In the genomic region with DNA sequence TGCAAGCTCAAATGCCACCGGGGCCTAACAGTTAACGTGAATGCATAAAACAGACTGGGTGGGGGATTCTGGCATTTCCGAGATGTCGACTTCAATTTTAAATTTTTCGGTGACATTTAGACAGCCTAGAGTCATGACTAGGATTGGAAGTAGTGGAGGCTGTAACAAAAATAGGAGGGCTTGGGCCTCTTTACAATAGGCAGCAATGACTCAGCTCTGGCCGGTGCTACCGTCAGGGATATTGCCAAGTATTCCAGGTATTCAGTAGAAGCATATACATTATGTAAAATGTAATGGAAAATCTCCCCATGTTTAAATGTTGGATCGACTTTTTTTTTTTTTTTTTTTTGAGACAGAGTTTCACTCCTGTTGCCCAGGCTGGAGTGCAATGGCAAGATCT, we compare ENCODE assay signal across 16 cellular contexts.
"Had no signal": no experiment of that assay in that cellular context is flagged by ENCODE, and none has a peak within 500 bp of the region (broad histone marks: within the 10 kb centered on the region; RNA-seq: fewer than 3 reads in every experiment).

No MANE protein-coding gene starts in this region.

- H3K27me3 ChIP-seq: SJSA1 had no signal

- H3K27ac ChIP-seq: SJSA1 had no signal

- H3K9me3 ChIP-seq: SJSA1 had no signal

- H3K36me3 ChIP-seq: SJSA1 had no signal

- H3K9me3 Mint-ChIP-seq: activated CD8-positive, alpha-beta T cell treated with anti-CD3 and anti-CD28 coated beads for 36 hours; activated naive CD4-positive, alpha-beta T cell treated with anti-CD3 and anti-CD28 coated beads, Interleukin-2, amount 10 ng/mL, durations not matched to agents 7 days and 5 days; activated naive CD8-positive, alpha-beta T cell treated with anti-CD3 and anti-CD28 coated beads for 36 hours; activated T-cell treated with anti-CD3 and anti-CD28 coated beads, Interleukin-2, amount 50 U/mL, for 72 hours; activated T-helper 2 cell treated with anti-CD3 and anti-CD28 coated beads, Interferon-gamma antibody, Interleukin-2, Interleukin-4, amounts not matched to agents 10 μg/mL and 5 μg/mL and 100 μg/mL, durations not matched to agents 14 hours and 24 hours and 36 hours; T-cell had no signal

- H3K27ac Mint-ChIP-seq: activated CD8-positive, alpha-beta T cell treated with anti-CD3 and anti-CD28 coated beads for 36 hours; activated naive CD4-positive, alpha-beta T cell treated with anti-CD3 and anti-CD28 coated beads, Interleukin-2, amount 10 ng/mL, durations not matched to agents 7 days and 5 days; activated naive CD8-positive, alpha-beta T cell treated with anti-CD3 and anti-CD28 coated beads for 36 hours; activated T-cell treated with anti-CD3 and anti-CD28 coated beads, Interleukin-2, amount 50 U/mL, for 72 hours; activated T-helper 2 cell treated with anti-CD3 and anti-CD28 coated beads, Interferon-gamma antibody, Interleukin-2, Interleukin-4, amounts not matched to agents 10 μg/mL and 5 μg/mL and 100 μg/mL, durations not matched to agents 14 hours and 24 hours and 36 hours; T-cell had no signal

- H3K4me3 ChIP-seq: SJSA1 had no signal

- H3K36me3 Mint-ChIP-seq: activated naive CD4-positive, alpha-beta T cell treated with anti-CD3 and anti-CD28 coated beads, Interleukin-2, amount 10 ng/mL, durations not matched to agents 7 days and 5 days; activated naive CD8-positive, alpha-beta T cell treated with anti-CD3 and anti-CD28 coated beads for 36 hours; T-cell had no signal

- DNase-seq: activated CD8-positive, alpha-beta memory T cell treated with anti-CD3 and anti-CD28 coated beads, Interleukin-2, amount 50 U/mL, for 4 hours; activated CD8-positive, alpha-beta T cell treated with anti-CD3 and anti-CD28 coated beads for 36 hours; activated gamma-delta T cell treated with Interleukin-2 at 50 U/mL for 16 hours; activated naive CD4-positive, alpha-beta T cell treated with anti-CD3 and anti-CD28 coated beads, Interleukin-2, amount 10 ng/mL, durations not matched to agents 7 days and 5 days; activated naive CD8-positive, alpha-beta T cell treated with anti-CD3 and anti-CD28 coated beads for 36 hours; activated T-cell treated with anti-CD3 and anti-CD28 coated beads, Interleukin-2, amount 50 U/mL, for 72 hours; cerebellar nuclear complex; NCI-H1105 treated with DMSO at 0.1 percent for 48 hours; NCI-H1436 treated with DMSO at 0.1 percent for 48 hours; NCI-H2081 treated with DMSO at 0.1 percent for 48 hours; SHP77; T-helper 2 cell; T1000 had no signal

- H3K4me3 Mint-ChIP-seq: activated CD8-positive, alpha-beta T cell treated with anti-CD3 and anti-CD28 coated beads for 36 hours; activated naive CD4-positive, alpha-beta T cell treated with anti-CD3 and anti-CD28 coated beads, Interleukin-2, amount 10 ng/mL, durations not matched to agents 7 days and 5 days; activated naive CD8-positive, alpha-beta T cell treated with anti-CD3 and anti-CD28 coated beads for 36 hours; activated T-cell treated with anti-CD3 and anti-CD28 coated beads, Interleukin-2, amount 50 U/mL, for 72 hours; T-cell had no signal
